In genomic region chr17:38730526-38731379, GRCh38 we compare ENCODE assay signal across 8 cellular contexts. TPM values are rescaled to one million over a fixed set of nuclear protein-coding genes. Genes with fewer than 3 reads are reported as not detected.
DNase-seq lines count a peak whose midpoint lies in the region; ATAC-seq and TF ChIP-seq lines count a peak whose summit lies in the region.

No MANE protein-coding gene starts in this region.

- peak overlapping the region; percentile 66 for H3K4me3 ChIP-seq in lower lobe of right lung
- H3K4me3 ChIP-seq in thymus (ENCODE audit: low read length), result peak overlapping the region; percentile 57

- TF ChIP-seq CTCF in C4-2B (conservative IDR thresholded peaks at IDR 0.05) (no peak), lower lobe of right lung (IDR thresholded peaks at IDR 0.05) (no peak)

- ATAC-seq in HG02642 (IDR thresholded peaks at IDR 0.05; ENCODE audit: poor library complexity, unreplicated experiment) (peak; percentile 1), lower lobe of right lung (peak; percentile 61 to 74), HG02852 (IDR thresholded peaks at IDR 0.05; ENCODE audit: unreplicated experiment) (no peak)

- H3K36me3 ChIP-seq in lower lobe of right lung (peaks cover 20% of the 10 kb centered on the region), thymus (ENCODE audit: control insufficient read depth, insufficient read depth) (peaks cover 3% of the 10 kb centered on the region)

- H3K4me1 ChIP-seq in lower lobe of right lung, result peaks cover 49% of the 10 kb centered on the region
- H3K4me1 ChIP-seq in thymus (ENCODE audit: control insufficient read depth, insufficient read depth, low read length), result peaks cover 30% of the 10 kb centered on the region

- H3K9me3 ChIP-seq in lower lobe of right lung, result no peaks in the 10 kb centered on the region
- no peaks in the 10 kb centered on the region for H3K9me3 ChIP-seq in thymus (ENCODE audit: control insufficient read depth)

- H3K27ac ChIP-seq in C4-2B (peak overlapping the region; percentile 95), lower lobe of right lung (peak overlapping the region; percentile 79), thymus (ENCODE audit: low read depth) (peak overlapping the region; percentile 82)

- intact Hi-C loops in lower lobe of right lung (cut with DNase I), result no loop called here

- DNase-seq in SHP77 (lab: John Stamatoyannopoulos, UW), result peak; percentile 71 to 72
- peak; percentile 53 for DNase-seq in dermis blood vessel endothelial cell
- peak; percentile 91 for DNase-seq in lower lobe of right lung
- no peak for DNase-seq in dedifferentiated amniotic fluid mesenchymal stem cell (ENCODE audit: extremely low spot score)

- H3K27me3 ChIP-seq in lower lobe of right lung (ENCODE audit: low read depth) (no peaks in the 10 kb centered on the region), thymus (ENCODE audit: control insufficient read depth, insufficient read depth) (no peaks in the 10 kb centered on the region)

- WGBS in thymus, result 52% methylated on average over 27 of the region's 27 CpGs

RNA-seq across cellular contexts. Expression of gene CISD3, which starts 0.6 kb away (rescaled TPM):
- total RNA-seq in dermis blood vessel endothelial cell, result 1.7 and 3.4 TPM in 2 replicates
- total RNA-seq in lower lobe of right lung, result 31.3 TPM
- polyA plus RNA-seq in thymus, result 22.5 TPM

RNA-seq across cellular contexts. Expression of gene PCGF2, which starts 17.4 kb away (rescaled TPM):
- total RNA-seq in dermis blood vessel endothelial cell, result 2.4 and 7.8 TPM in 2 replicates
- 53.5 TPM for total RNA-seq in lower lobe of right lung
- polyA plus RNA-seq in thymus, result 12.6 TPM

RNA-seq across cellular contexts. Expression of gene PSMB3, which starts 21.8 kb away (rescaled TPM):
- 188 and 348 TPM in 2 replicates for total RNA-seq in dermis blood vessel endothelial cell
- total RNA-seq in lower lobe of right lung, result 128 TPM
- polyA plus RNA-seq in thymus, result 206 TPM

RNA-seq across cellular contexts. Expression of gene MLLT6, which starts 25.7 kb away (rescaled TPM):
- total RNA-seq in dermis blood vessel endothelial cell (23.9 and 25.9 TPM in 2 replicates), lower lobe of right lung (135 TPM)
- polyA plus RNA-seq in thymus, result 124 TPM

RNA-seq across cellular contexts. Expression of gene EPOP, which starts 56.0 kb away (rescaled TPM):
- 0.65 and 1.2 TPM in 2 replicates for total RNA-seq in dermis blood vessel endothelial cell
- 1.0 TPM for total RNA-seq in lower lobe of right lung
- polyA plus RNA-seq in thymus, result 4.3 TPM
